Comparison of ENCODE assay signal across 25 cellular contexts in the genomic region with DNA sequence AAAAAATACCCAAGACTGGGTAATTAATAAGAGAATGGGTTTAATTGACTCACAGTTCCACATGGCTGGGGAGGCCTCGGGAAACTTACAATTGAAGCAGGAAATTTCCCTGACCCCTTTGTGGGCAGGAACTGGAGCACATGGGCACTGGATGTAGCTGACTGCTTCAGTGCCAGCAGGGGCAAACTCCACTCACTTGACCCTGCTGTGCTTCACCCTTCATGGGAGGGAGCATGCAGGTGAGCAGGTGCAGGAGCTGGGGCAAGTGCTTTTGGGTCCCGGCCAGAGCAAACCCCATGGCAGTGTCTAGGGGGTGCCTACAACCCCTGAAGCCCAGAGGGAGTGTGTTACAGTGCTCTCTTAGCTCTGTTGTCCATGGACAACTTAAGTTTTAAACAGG.
"Had no signal": no experiment of that assay in that cellular context is flagged by ENCODE, and none has a peak within 500 bp of the region (broad histone marks: within the 10 kb centered on the region; RNA-seq: fewer than 3 reads in every experiment).

No MANE protein-coding gene starts in this region.

- H3K27ac ChIP-seq: brain microvascular endothelial cell, colonic mucosa, esophagus squamous epithelium, heart right ventricle, left lung, neutrophil, parathyroid adenoma, spleen had no signal

- H3K4me3 ChIP-seq: colonic mucosa, esophagus squamous epithelium, heart right ventricle, left lung, mucosa of descending colon, spleen had no signal

- H3K36me3 ChIP-seq: brain microvascular endothelial cell, colonic mucosa, esophagus squamous epithelium, heart right ventricle, left lung, neutrophil, spleen had no signal

- FAIRE-seq: keratinocyte, urothelium cell line had no signal

- H3K4me3 Mint-ChIP-seq: activated naive CD4-positive, alpha-beta T cell treated with anti-CD3 and anti-CD28 coated beads, Interleukin-2, amount 10 ng/mL, durations not matched to agents 7 days and 5 days; activated naive CD8-positive, alpha-beta T cell treated with anti-CD3 and anti-CD28 coated beads, Interleukin-2, amount 50 U/mL, for 24 hours; central memory CD8-positive, alpha-beta T cell; naive thymus-derived CD4-positive, alpha-beta T cell had no signal

- H3K79me2 ChIP-seq: parathyroid adenoma had no signal

- H3K36me3 Mint-ChIP-seq: activated naive CD4-positive, alpha-beta T cell treated with anti-CD3 and anti-CD28 coated beads, Interleukin-2, amount 10 ng/mL, durations not matched to agents 7 days and 5 days; naive thymus-derived CD4-positive, alpha-beta T cell had no signal

- H3K27me3 Mint-ChIP-seq: activated naive CD4-positive, alpha-beta T cell treated with anti-CD3 and anti-CD28 coated beads, Interleukin-2, amount 10 ng/mL, durations not matched to agents 7 days and 5 days had no signal

- ATAC-seq: activated CD4-positive, CD25-positive, alpha-beta regulatory T cell treated with anti-CD3 and anti-CD28 coated beads, Interleukin-2, amount 50 U/mL, for 24 hours; activated naive CD8-positive, alpha-beta T cell treated with anti-CD3 and anti-CD28 coated beads, Interleukin-2, amount 50 U/mL, for 24 hours; heart right ventricle; left lung; mucosa of descending colon; naive thymus-derived CD4-positive, alpha-beta T cell had no signal

- H3K27ac Mint-ChIP-seq: activated naive CD4-positive, alpha-beta T cell treated with anti-CD3 and anti-CD28 coated beads, Interleukin-2, amount 10 ng/mL, durations not matched to agents 7 days and 5 days; activated naive CD8-positive, alpha-beta T cell treated with anti-CD3 and anti-CD28 coated beads, Interleukin-2, amount 50 U/mL, for 24 hours; naive thymus-derived CD4-positive, alpha-beta T cell had no signal

- H3K4me1 ChIP-seq: colonic mucosa, esophagus squamous epithelium, left lung, parathyroid adenoma, spleen had no signal

- H3K27me3 ChIP-seq: brain microvascular endothelial cell, colonic mucosa, esophagus squamous epithelium, heart right ventricle, left lung, neutrophil, spleen had no signal

- DNase-seq: activated CD4-positive, alpha-beta T cell treated with anti-CD3 and anti-CD28 coated beads, Interleukin-2, amount 50 U/mL, for 1 hour; activated CD8-positive, alpha-beta memory T cell treated with anti-CD3 and anti-CD28 coated beads, Interleukin-2, amount 50 U/mL, for 48 hours; activated effector memory CD4-positive, alpha-beta T cell treated with Interleukin-2 at 50 U/mL for 16 hours; activated naive CD4-positive, alpha-beta T cell treated with anti-CD3 and anti-CD28 coated beads, Interleukin-2, amount 10 ng/mL, durations not matched to agents 7 days and 5 days; activated naive CD8-positive, alpha-beta T cell treated with anti-CD3 and anti-CD28 coated beads, Interleukin-2, amount 50 U/mL, for 24 hours; activated T-cell treated with anti-CD3 and anti-CD28 coated beads, Interleukin-2, amount 50 U/mL, for 48 hours; anterior cingulate cortex; brain microvascular endothelial cell; colonic mucosa; esophagus squamous epithelium; heart right ventricle; left lung; mucosa of descending colon; naive thymus-derived CD4-positive, alpha-beta T cell; spleen; stimulated activated CD4-positive, alpha-beta T cell treated with anti-CD3 and anti-CD28 coated beads, Interleukin-4, amount 100 ng/mL, for 4 hours; stimulated activated naive CD4-positive, alpha-beta T cell; T-helper 1 cell; T1000 had no signal

- H3K9me3 Mint-ChIP-seq: activated naive CD4-positive, alpha-beta T cell treated with anti-CD3 and anti-CD28 coated beads, Interleukin-2, amount 10 ng/mL, durations not matched to agents 7 days and 5 days; activated naive CD8-positive, alpha-beta T cell treated with anti-CD3 and anti-CD28 coated beads, Interleukin-2, amount 50 U/mL, for 24 hours; central memory CD8-positive, alpha-beta T cell; naive thymus-derived CD4-positive, alpha-beta T cell had no signal

- H3K9me3 ChIP-seq: colonic mucosa, esophagus squamous epithelium, heart right ventricle, mucosa of descending colon, neutrophil had no signal

- H3K9ac ChIP-seq: parathyroid adenoma had no signal

- H3K4me1 Mint-ChIP-seq: activated naive CD4-positive, alpha-beta T cell treated with anti-CD3 and anti-CD28 coated beads, Interleukin-2, amount 10 ng/mL, durations not matched to agents 7 days and 5 days; activated naive CD8-positive, alpha-beta T cell treated with anti-CD3 and anti-CD28 coated beads, Interleukin-2, amount 50 U/mL, for 24 hours; central memory CD8-positive, alpha-beta T cell; naive thymus-derived CD4-positive, alpha-beta T cell had no signal

- H2AFZ ChIP-seq: parathyroid adenoma had no signal
